Comparison of ENCODE assay signal across 1 cellular context in the genomic region with DNA sequence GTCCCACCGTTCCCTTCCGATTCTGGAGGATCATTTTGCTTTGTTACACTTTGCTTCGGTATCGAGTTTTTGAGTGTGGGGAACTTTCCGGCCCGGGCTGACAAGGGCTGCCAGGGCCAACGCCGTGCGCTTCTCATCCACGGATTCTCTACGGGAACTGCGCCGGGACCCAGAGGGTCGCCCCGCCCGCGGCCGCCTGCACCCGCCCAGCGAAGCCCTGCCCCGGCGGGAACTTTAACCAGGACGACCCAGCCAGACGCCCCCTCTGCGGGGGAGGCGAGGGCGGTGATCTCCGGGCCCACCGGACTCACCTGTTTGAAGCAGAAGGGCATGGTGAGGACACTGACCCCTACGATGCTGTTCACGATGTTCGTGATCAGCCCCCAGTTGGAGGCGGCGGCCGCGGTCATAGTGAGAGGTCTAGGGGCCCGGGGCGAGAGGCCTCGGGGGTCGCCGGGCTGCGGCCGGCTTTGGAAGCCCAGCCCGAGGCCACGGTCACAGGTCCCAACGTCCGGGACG.
TF ChIP-seq lines count a peak whose summit lies in the region.

No MANE protein-coding gene starts in this region.

TF ChIP-seq in IMR-90, 13 proteins besides CTCF, POLR2A, EP300 and RAD21 (continued from another document):
- TF ChIP-seq MAFK (IDR thresholded peaks at IDR 0.05; ENCODE audit: low read depth, low read length): no peak
- TF ChIP-seq, protein P1, sequence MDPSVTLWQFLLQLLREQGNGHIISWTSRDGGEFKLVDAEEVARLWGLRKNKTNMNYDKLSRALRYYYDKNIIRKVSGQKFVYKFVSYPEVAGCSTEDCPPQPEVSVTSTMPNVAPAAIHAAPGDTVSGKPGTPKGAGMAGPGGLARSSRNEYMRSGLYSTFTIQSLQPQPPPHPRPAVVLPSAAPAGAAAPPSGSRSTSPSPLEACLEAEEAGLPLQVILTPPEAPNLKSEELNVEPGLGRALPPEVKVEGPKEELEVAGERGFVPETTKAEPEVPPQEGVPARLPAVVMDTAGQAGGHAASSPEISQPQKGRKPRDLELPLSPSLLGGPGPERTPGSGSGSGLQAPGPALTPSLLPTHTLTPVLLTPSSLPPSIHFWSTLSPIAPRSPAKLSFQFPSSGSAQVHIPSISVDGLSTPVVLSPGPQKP (IDR thresholded peaks at IDR 0.05; ENCODE audit: borderline replicate concordance, low read depth, low read length): no peak
- no peak for TF ChIP-seq CEBPB (IDR thresholded peaks at IDR 0.05; ENCODE audit: low read depth, low read length)
- TF ChIP-seq, protein P2, sequence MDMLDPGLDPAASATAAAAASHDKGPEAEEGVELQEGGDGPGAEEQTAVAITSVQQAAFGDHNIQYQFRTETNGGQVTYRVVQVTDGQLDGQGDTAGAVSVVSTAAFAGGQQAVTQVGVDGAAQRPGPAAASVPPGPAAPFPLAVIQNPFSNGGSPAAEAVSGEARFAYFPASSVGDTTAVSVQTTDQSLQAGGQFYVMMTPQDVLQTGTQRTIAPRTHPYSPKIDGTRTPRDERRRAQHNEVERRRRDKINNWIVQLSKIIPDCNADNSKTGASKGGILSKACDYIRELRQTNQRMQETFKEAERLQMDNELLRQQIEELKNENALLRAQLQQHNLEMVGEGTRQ (IDR thresholded peaks at IDR 0.05; ENCODE audit: low read depth, low read length): no peak
- TF ChIP-seq SMC3 (IDR thresholded peaks at IDR 0.05; ENCODE audit: low read depth, low read length): no peak
- no peak for TF ChIP-seq FOS (IDR thresholded peaks at IDR 0.05; ENCODE audit: low read depth, low read length)
- TF ChIP-seq CHD1 (IDR thresholded peaks at IDR 0.05; ENCODE audit: low read depth, low read length): no peak
- no peak for TF ChIP-seq MAZ (IDR thresholded peaks at IDR 0.05; ENCODE audit: borderline replicate concordance, low read depth, low read length)
- no peak for TF ChIP-seq NFE2L2 (IDR thresholded peaks at IDR 0.05; ENCODE audit: low read depth, low read length)
